In the genomic region with DNA sequence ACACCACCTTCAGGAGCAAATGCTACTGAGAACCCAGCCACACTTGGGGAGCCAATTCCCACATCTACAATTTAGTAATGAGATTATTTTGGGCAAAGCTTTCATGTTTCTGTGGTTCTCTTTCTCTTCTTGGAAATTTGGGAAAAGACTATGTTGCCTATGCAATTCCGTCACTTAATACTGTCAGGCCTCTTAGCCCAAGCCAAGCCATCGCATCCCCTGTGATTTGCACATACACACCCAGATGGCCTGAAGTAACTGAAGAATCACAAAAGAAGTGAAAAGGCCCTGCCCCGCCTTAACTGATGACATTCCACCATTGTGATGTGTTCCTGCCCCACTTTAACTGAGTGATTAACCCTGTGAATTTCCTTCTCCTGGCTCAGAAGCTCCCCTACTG, we compare ENCODE assay signal across 5 cellular contexts.
DNase-seq lines count a peak whose midpoint lies in the region; FAIRE-seq lines count a peak whose summit lies in the region.
"Not testable (repeated sequence)": the region's sequence is repeated elsewhere in the genome, so short reads cannot be mapped to it uniquely, and the experiment has no call there.

No MANE protein-coding gene starts in this region.

- not testable (repeated sequence) for H3K36me3 ChIP-seq in HUES48 (ENCODE audit: control insufficient read depth, insufficient read depth, low read length); NT2/D1 (ENCODE audit: insufficient read depth, insufficient read length, low read length)

- peak; percentile 46 for DNase-seq in ELF-1 (ENCODE audit: low read depth, low spot score)
- peak; percentile 13 for DNase-seq in NT2/D1 (ENCODE audit: low read depth, low spot score)
- DNase-seq in cerebellar cortex (ENCODE audit: low spot score), result peak; percentile 54

- not testable (repeated sequence) for H3K4me1 ChIP-seq in HUES48 (ENCODE audit: control insufficient read depth, insufficient read depth, low read length); NT2/D1 (ENCODE audit: insufficient read depth, insufficient read length)

- H3K27me3 ChIP-seq in HUES48 (ENCODE audit: control insufficient read depth, insufficient read depth, low read length); NT2/D1 (ENCODE audit: insufficient read depth, insufficient read length): not testable (repeated sequence)

- not testable (repeated sequence) for H3K4me3 ChIP-seq in HUES48 (ENCODE audit: low read depth, low read length); NT2/D1 (ENCODE audit: insufficient read length, low read depth)

- H3K27ac ChIP-seq in HUES48 (ENCODE audit: low read depth, low read length), result peak overlapping the region; percentile 75

- not testable (repeated sequence) for H3K9ac ChIP-seq in HUES48 (ENCODE audit: low read depth, low read length); NT2/D1 (ENCODE audit: insufficient read length, low read depth)

- H3K9me3 ChIP-seq in HUES48 (ENCODE audit: control insufficient read depth, insufficient read depth, low read length), result not testable (repeated sequence)
- peaks cover 11% of the 10 kb centered on the region; the same call in 1 of the 2 replicates for H3K9me3 ChIP-seq in NT2/D1 (ENCODE audit: insufficient read depth, low read length)

- peak; percentile 71 for FAIRE-seq in G401.6 (lab: Jason Lieb, UNC)
